In the genomic region with DNA sequence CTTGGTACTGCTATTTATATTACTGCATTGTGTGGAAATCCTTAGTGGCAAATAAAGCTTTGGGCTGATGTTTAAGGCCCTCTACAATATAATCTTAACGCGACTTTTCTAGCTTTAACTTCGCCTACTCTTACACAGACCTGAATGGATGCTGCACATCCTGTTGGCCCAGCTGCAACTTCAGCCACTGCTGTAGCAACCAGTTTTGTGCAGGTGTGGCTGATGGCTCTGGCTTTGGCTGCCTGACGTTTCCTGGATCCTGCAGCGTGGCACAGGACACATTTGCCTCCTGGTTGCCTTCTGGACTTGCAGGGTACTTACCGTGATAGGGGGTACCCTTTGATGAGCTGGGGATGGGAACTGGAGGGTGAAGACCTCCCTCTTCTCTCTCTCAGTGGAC, we compare ENCODE assay signal across 16 cellular contexts. TPM values are rescaled to one million over a fixed set of nuclear protein-coding genes. Genes with fewer than 3 reads are reported as not detected.
"Had no signal": no experiment of that assay in that cellular context is flagged by ENCODE, and none has a peak within 500 bp of the region (broad histone marks: within the 10 kb centered on the region; RNA-seq: fewer than 3 reads in every experiment).

No MANE protein-coding gene starts in this region.

- H3K9me3 ChIP-seq: esophagus muscularis mucosa had no signal

- H3K27me3 ChIP-seq: esophagus muscularis mucosa had no signal

- DNase-seq: activated CD4-positive, alpha-beta T cell treated with anti-CD3 and anti-CD28 coated beads for 48 hours; activated effector memory CD4-positive, alpha-beta T cell treated with Interleukin-2 at 50 U/mL for 16 hours; amygdala; dermis blood vessel endothelial cell; endodermal cell; foreskin fibroblast; glutamatergic neuron; left cardiac atrium; midbrain; naive thymus-derived CD4-positive, alpha-beta T cell; posterior cingulate gyrus; stimulated activated CD4-positive, alpha-beta T cell treated with anti-CD3 and anti-CD28 coated beads, Interleukin-15, amount 100 ng/mL, for 24 hours; stimulated activated CD4-positive, alpha-beta T cell treated with anti-CD3 and anti-CD28 coated beads, Interleukin-4, amount 100 ng/mL, for 24 hours had no signal

- H3K4me3 ChIP-seq: esophagus muscularis mucosa, lung had no signal

- H3K27ac ChIP-seq: esophagus muscularis mucosa had no signal

- H3K36me3 ChIP-seq: esophagus muscularis mucosa had no signal

- ATAC-seq: left cardiac atrium; naive thymus-derived CD4-positive, alpha-beta T cell had no signal

RNA-seq across cellular contexts. Expression of a gene that starts 20.2 kb away (rescaled TPM):
- polyA plus RNA-seq: lung; naive thymus-derived CD4-positive, alpha-beta T cell; urinary bladder had no signal
